10 cellular contexts compared by ENCODE assay signal in genomic region chr2:237900891-237901831, GRCh38. TPM values are rescaled to one million over a fixed set of nuclear protein-coding genes. Genes with fewer than 3 reads are reported as not detected.
DNase-seq lines count a peak whose midpoint lies in the region; ATAC-seq and TF ChIP-seq lines count a peak whose summit lies in the region.
"Had no signal": no experiment of that assay in that cellular context is flagged by ENCODE, and none has a peak within 500 bp of the region (broad histone marks: within the 10 kb centered on the region; RNA-seq: fewer than 3 reads in every experiment).

No MANE protein-coding gene starts in this region.

- peak overlapping the region in 1 of 2 experiments; percentile 30 for H3K23ac ChIP-seq in mesenchymal stem cell (ENCODE audit: low read length in 2 of 2)

- peaks cover 6% of the 10 kb centered on the region for H3K4me1 ChIP-seq in right cardiac atrium (ENCODE audit: control insufficient read depth, insufficient read depth, low read length)
- H3K4me1 ChIP-seq in mesenchymal stem cell (ENCODE audit: control insufficient read depth, insufficient read depth, low read depth, low read length), result peaks cover 21% of the 10 kb centered on the region

- H3K9me3 Mint-ChIP-seq in activated B cell treated with CpG ODN at 0.5 μM for 24 hours (no peaks in the 10 kb centered on the region), HFFc6 (no peaks in the 10 kb centered on the region)
- H3K9me3 Mint-ChIP-seq: GM23338 had no signal

- H3K79me1 ChIP-seq in mesenchymal stem cell (replicated peaks; ENCODE audit: low read length, poor library complexity, severe bottlenecking), result no peaks in the 10 kb centered on the region

- H3K36me3 Mint-ChIP-seq in activated B cell treated with CpG ODN at 0.5 μM for 24 hours (ENCODE audit: low read depth) (no peaks in the 10 kb centered on the region), HFFc6 (ENCODE audit: low read depth) (no peaks in the 10 kb centered on the region)

- H3K14ac ChIP-seq in mesenchymal stem cell (ENCODE audit: low read length in 2 of 2), result peak overlapping the region in 1 of 2 experiments; percentile 18

- H3K4me2 ChIP-seq in mesenchymal stem cell (ENCODE audit: low read length, poor library complexity, severe bottlenecking), result no peak overlapping the region
- H3K4me2 ChIP-seq: GM23338, PC-9 had no signal

- no peak overlapping the region for H2BK15ac ChIP-seq in mesenchymal stem cell (ENCODE audit: low read depth, poor library complexity, severe bottlenecking)

- H3K4ac ChIP-seq in mesenchymal stem cell (ENCODE audit: low read depth in 1 of 2, low read length in 2 of 2), result no peak overlapping the region

- H3K9me3 ChIP-seq in right cardiac atrium (ENCODE audit: control insufficient read depth, low read length) (no peaks in the 10 kb centered on the region), mesenchymal stem cell (ENCODE audit: control insufficient read depth, low read length) (no peaks in the 10 kb centered on the region)

- H2BK120ac ChIP-seq in mesenchymal stem cell (ENCODE audit: low read depth, low read length), result no peak overlapping the region

- no peak overlapping the region for H3K9ac ChIP-seq in mesenchymal stem cell (ENCODE audit: low read length)

- 81% methylated on average over 19 of the region's 19 CpGs for WGBS in right cardiac atrium
- WGBS in mesenchymal stem cell, result 95% methylated on average over 18 of the region's 19 CpGs

- H3K18ac ChIP-seq in mesenchymal stem cell (ENCODE audit: low read depth in 1 of 2, low read length in 2 of 2), result peak overlapping the region in 1 of 2 experiments; percentile 18

- H2BK5ac ChIP-seq in mesenchymal stem cell (ENCODE audit: low read depth, low read length, poor library complexity, severe bottlenecking), result no peak overlapping the region

- H3K27me3 Mint-ChIP-seq in activated B cell treated with CpG ODN at 0.5 μM for 24 hours (no peaks in the 10 kb centered on the region), HFFc6 (ENCODE audit: insufficient read depth) (no peaks in the 10 kb centered on the region; the same call in 1 of the 2 replicates)

- H3K4me1 Mint-ChIP-seq in activated B cell treated with CpG ODN at 0.5 μM for 24 hours (peaks cover 60% of the 10 kb centered on the region), HFFc6 (ENCODE audit: low read depth) (peaks cover 17% of the 10 kb centered on the region)

- H2AFZ ChIP-seq in mesenchymal stem cell (ENCODE audit: low read depth, low read length), result no peak overlapping the region
- H2AFZ ChIP-seq: GM23338, PC-9 had no signal

- H3K4me3 ChIP-seq in right cardiac atrium (ENCODE audit: low read length) (no peak overlapping the region), mesenchymal stem cell (ENCODE audit: insufficient read depth in 1 of 2, low read depth in 1 of 2, low read length in 2 of 2) (no peak overlapping the region)
- H3K4me3 ChIP-seq: GM23338, PC-9 had no signal

- peak overlapping the region in 1 of 2 experiments; percentile 29 for H2BK12ac ChIP-seq in mesenchymal stem cell (ENCODE audit: low read length in 2 of 2)

- DNase-seq in right cardiac atrium (peak in 2 of 3 donors; percentile 50 to 70), left cardiac atrium (no peak), activated B cell treated with CpG ODN at 0.5 μM for 24 hours (no peak), mesenchymal stem cell (no peak), HFFc6 (no peak)
- DNase-seq: NCI-H1092 treated with DMSO at 0.1 percent for 48 hours, PC-9 had no signal

- intact Hi-C loops in right cardiac atrium (cut with DNase I), result no loop called here
- intact Hi-C loops in left cardiac atrium (cut with DNase I), result no loop called here
- intact Hi-C loops in activated B cell treated with CpG ODN at 0.5 μM for 24 hours (cut with micrococcal nuclease), result loop anchor here (10.0 kb wide), 1 partner anchor 226 kb away; no protein-coding TSS in a partner anchor

- CTCF ChIA-PET in activated B cell treated with CpG ODN at 0.5 μM for 24 hours (lab: Charles Lee), result no interaction called here

- peaks cover 0 to 2% of the 10 kb centered on the region in 2 experiments for H3K36me3 ChIP-seq in mesenchymal stem cell (ENCODE audit: control insufficient read depth in 1 of 2, insufficient read depth in 2 of 2, low read depth in 1 of 2, low read length in 2 of 2)

- H4K91ac ChIP-seq in mesenchymal stem cell (ENCODE audit: low read length), result peak overlapping the region; percentile 27

- POLR2A ChIA-PET in activated B cell treated with CpG ODN at 0.5 μM for 24 hours (lab: Charles Lee), result no interaction called here

- H3K27ac ChIP-seq in right cardiac atrium (ENCODE audit: low read length) (no peak overlapping the region), mesenchymal stem cell (ENCODE audit: low read length, poor library complexity, severe bottlenecking) (no peak overlapping the region)
- H3K27ac ChIP-seq: PC-9 had no signal

- no peak overlapping the region for H2AK5ac ChIP-seq in mesenchymal stem cell (ENCODE audit: low read length, severe bottlenecking)

- ATAC-seq in right cardiac atrium, result no peak
- ATAC-seq in left cardiac atrium, result no peak
- no peak for ATAC-seq in activated B cell treated with CpG ODN at 0.5 μM for 24 hours (ENCODE audit: low read depth)
- no peak for ATAC-seq in activated CD4-positive, CD25-positive, alpha-beta regulatory T cell treated with anti-CD3 and anti-CD28 coated beads, Interleukin-2, amount 50 U/mL, for 24 hours
- ATAC-seq in HG02852 (IDR thresholded peaks at IDR 0.05; ENCODE audit: unreplicated experiment), result no peak

- peak overlapping the region; percentile 11 for H3K4me3 Mint-ChIP-seq in activated B cell treated with CpG ODN at 0.5 μM for 24 hours
- H3K4me3 Mint-ChIP-seq in HFFc6, result no peak overlapping the region
- H3K4me3 Mint-ChIP-seq: GM23338 had no signal

- H3K27ac Mint-ChIP-seq in activated B cell treated with CpG ODN at 0.5 μM for 24 hours (peak overlapping the region; percentile 59), HFFc6 (no peak overlapping the region)
- H3K27ac Mint-ChIP-seq: GM23338 had no signal

- H3K27me3 ChIP-seq in right cardiac atrium (ENCODE audit: control insufficient read depth, insufficient read depth), result no peaks in the 10 kb centered on the region
- peaks cover 0 to 3% of the 10 kb centered on the region in 2 experiments for H3K27me3 ChIP-seq in mesenchymal stem cell (ENCODE audit: control insufficient read depth in 1 of 2, insufficient read depth in 1 of 2, low read length in 2 of 2)

- no peak overlapping the region for H4K8ac ChIP-seq in mesenchymal stem cell (ENCODE audit: low read length)

- no peak for TF ChIP-seq CTCF in activated B cell treated with CpG ODN at 0.5 μM for 24 hours (IDR thresholded peaks at IDR 0.05)
- TF ChIP-seq CTCF in HFFc6 (IDR thresholded peaks at IDR 0.05), result no peak

RNA-seq across cellular contexts. Expression of gene RAMP1, which starts 41.7 kb away (rescaled TPM):
- total RNA-seq in right cardiac atrium (100 to 1,000 TPM; 122 to 276 (median 160) TPM), left cardiac atrium (100 to 1,000 TPM in 1 of 2 donors, 10 to 100 TPM in 1; 86.7 to 359 TPM), activated B cell treated with CpG ODN at 0.5 μM for 24 hours (3.9 and 4.4 TPM in 2 replicates)
- polyA plus RNA-seq in right cardiac atrium, result 164 TPM
- polyA plus RNA-seq in mesenchymal stem cell (2013, experiment 1 of 2), result 3.1 TPM
- polyA plus RNA-seq in mesenchymal stem cell (2013, experiment 2 of 2), result 4.3 TPM
- 1 to 10 TPM in 1 of 6 experiments, under 1 TPM in 4, not detected in 1; 0.38 to 1.3 (median 0.48) TPM for total RNA-seq in HFFc6 (2021; fragmentation: NEBNext Ultra II Directional; extraction: Animal tissue kit (Norgen Biotek cat#: 25700))

Comparison
In these comparisons a context has a peak if more than half of its experiments do, and no peak if none do; other contexts are left out.
1. DNase-seq: peak in right cardiac atrium (2 of 3); none in left cardiac atrium (single experiment), activated B cell treated with CpG ODN at 0.5 μM for 24 hours (single experiment), mesenchymal stem cell (single experiment) and HFFc6 (single experiment).
2. RNA of gene RAMP1, which starts 41.7 kb away (total RNA-seq): 86.7 to 359 TPM in left cardiac atrium and 122 to 276 TPM in right cardiac atrium; 3.9 to 4.4 TPM in activated B cell treated with CpG ODN at 0.5 μM for 24 hours and 0.38 to 1.3 TPM in HFFc6; every median in the first group is over 10 times any median in the second.